Comparison of ENCODE assay signal across 26 cellular contexts in genomic region chr7:3235322-3235721, GRCh38.
"Had no signal": no experiment of that assay in that cellular context is flagged by ENCODE, and none has a peak within 500 bp of the region (broad histone marks: within the 10 kb centered on the region; RNA-seq: fewer than 3 reads in every experiment).

No MANE protein-coding gene starts in this region.

- H3K27ac ChIP-seq: brain microvascular endothelial cell, SJCRH30 had no signal

- H3K4me3 Mint-ChIP-seq: activated CD8-positive, alpha-beta T cell treated with anti-CD3 and anti-CD28 coated beads for 36 hours; activated naive CD4-positive, alpha-beta T cell treated with anti-CD3 and anti-CD28 coated beads, Interleukin-2, amount 50 U/mL, for 24 hours; activated T-cell treated with anti-CD3 and anti-CD28 coated beads, Interleukin-2, amount 50 U/mL, for 24 hours; activated T-helper 1 cell treated with anti-CD3 and anti-CD28 coated beads, Interleukin-12 subunit alpha, Interleukin-12 subunit beta, Interleukin-2, Interleukin-4 antibody, amounts not matched to agents 30 ng/mL and 10 ng/mL and 1 ng/mL, durations not matched to agents 14 hours and 24 hours and 36 hours had no signal

- H3K4me2 ChIP-seq: SK-N-SH had no signal

- H3K36me3 ChIP-seq: brain microvascular endothelial cell, SJCRH30 had no signal

- H3K27me3 ChIP-seq: brain microvascular endothelial cell, SJCRH30 had no signal

- ATAC-seq: activated CD4-positive, CD25-positive, alpha-beta regulatory T cell treated with anti-CD3 and anti-CD28 coated beads, Interleukin-2, amount 50 U/mL, for 24 hours; activated CD8-positive, alpha-beta T cell treated with anti-CD3 and anti-CD28 coated beads for 36 hours had no signal

- H3K9me3 ChIP-seq: SJCRH30, SK-N-SH had no signal

- H3K4me3 ChIP-seq: SJCRH30 had no signal

- H3K4me1 Mint-ChIP-seq: activated naive CD4-positive, alpha-beta T cell treated with anti-CD3 and anti-CD28 coated beads, Interleukin-2, amount 50 U/mL, for 24 hours had no signal

- H3K4me1 ChIP-seq: SJCRH30 had no signal

- H3K9ac ChIP-seq: SK-N-SH had no signal

- DNase-seq: activated CD4-positive, alpha-beta T cell treated with anti-CD3 and anti-CD28 coated beads for 4 hours; activated CD8-positive, alpha-beta T cell treated with anti-CD3 and anti-CD28 coated beads for 36 hours; activated effector memory CD4-positive, alpha-beta T cell treated with Interleukin-2 at 50 U/mL for 16 hours; activated naive CD4-positive, alpha-beta T cell; activated T-cell treated with anti-CD3 and anti-CD28 coated beads, Interleukin-2, amount 50 U/mL, for 24 hours; caudate nucleus; Kasumi-1; KBM-7; NCI-H1092; NCI-H1417; NCI-H1694; NCI-H2029; NCI-H2107; NCI-H345; NCI-H510A; NCI-H526 treated with DMSO at 0.1 percent for 48 hours; NCI-H82; Right ventricle myocardium superior; RPMI8226; SJCRH30; SK-N-SH; SW 1271 had no signal

- H3K9me2 ChIP-seq: SK-N-SH had no signal

- H3K27me3 Mint-ChIP-seq: activated naive CD4-positive, alpha-beta T cell treated with anti-CD3 and anti-CD28 coated beads, Interleukin-2, amount 50 U/mL, for 24 hours had no signal

- H3K27ac Mint-ChIP-seq: activated CD8-positive, alpha-beta T cell treated with anti-CD3 and anti-CD28 coated beads for 36 hours; activated naive CD4-positive, alpha-beta T cell treated with anti-CD3 and anti-CD28 coated beads, Interleukin-2, amount 50 U/mL, for 24 hours; activated T-cell treated with anti-CD3 and anti-CD28 coated beads, Interleukin-2, amount 50 U/mL, for 24 hours; activated T-helper 1 cell treated with anti-CD3 and anti-CD28 coated beads, Interleukin-12 subunit alpha, Interleukin-12 subunit beta, Interleukin-2, Interleukin-4 antibody, amounts not matched to agents 30 ng/mL and 10 ng/mL and 1 ng/mL, durations not matched to agents 14 hours and 24 hours and 36 hours had no signal
